In genomic region chr9:127937046-127937382, GRCh38 we compare ENCODE assay signal across 8 cellular contexts. TPM values are rescaled to one million over a fixed set of nuclear protein-coding genes. Genes with fewer than 3 reads are reported as not detected.
DNase-seq lines count a peak whose midpoint lies in the region; ATAC-seq and TF ChIP-seq lines count a peak whose summit lies in the region.

No MANE protein-coding gene starts in this region.

- peaks cover 48% of the 10 kb centered on the region for H3F3A ChIP-seq in PC-9 (ENCODE audit: insufficient read depth, low read depth)

- peak overlapping the region; percentile 92 for H3K4me2 ChIP-seq in PC-9
- H3K4me2 ChIP-seq in parathyroid adenoma (ENCODE audit: low read length), result peak overlapping the region; percentile 99

- DNase-seq in ELR (ENCODE audit: low read depth) (peak; percentile 45), PC-9 (no peak), epithelial cell of proximal tubule (ENCODE audit: low read depth) (no peak), NCI-H2171 (lab: John Stamatoyannopoulos, UW) (no peak), NCI-H146 treated with DMSO at 0.1 percent for 48 hours (lab: John Stamatoyannopoulos, UW; ENCODE audit: unreplicated experiment) (no peak)
- no peak for DNase-seq in stimulated activated CD4-positive, alpha-beta T cell treated with anti-CD3 and anti-CD28 coated beads, Interleukin-15, amount 100 ng/mL, for 24 hours

- ATAC-seq in HG03159 (IDR thresholded peaks at IDR 0.05; ENCODE audit: unreplicated experiment), result no peak

- POLR2A ChIA-PET in PC-9 (lab: Charles Lee; ENCODE audit: unreplicated experiment), result interaction anchor here (0.7 kb wide), 1 partner anchor 99 kb away, joined by 3 read pairs; no protein-coding TSS in a partner anchor

- no TSS peak for BruUV-seq in PC-9 (replicated peaks; lab: Mats Ljungman, UMichigan)

- no peaks in the 10 kb centered on the region; the same call in 1 of the 2 replicates for H4K20me1 ChIP-seq in PC-9 (ENCODE audit: insufficient read depth)

- intact Hi-C loops in PC-9 (cut with micrococcal nuclease; ENCODE audit: unreplicated experiment), result loop anchor here (2.0 kb wide), 2 partner anchors 18 to 162 kb away; no protein-coding TSS in a partner anchor

- no peaks in the 10 kb centered on the region for H3K9me3 ChIP-seq in PC-9 (ENCODE audit: insufficient read depth, low read depth)
- H3K9me3 ChIP-seq in parathyroid adenoma (ENCODE audit: control insufficient read depth, low read length), result no peaks in the 10 kb centered on the region

- peak overlapping the region; percentile 85 for H2AFZ ChIP-seq in PC-9
- H2AFZ ChIP-seq in parathyroid adenoma, result peak overlapping the region; percentile 78

- H3K36me3 ChIP-seq in PC-9 (ENCODE audit: low read depth), result peaks cover 6% of the 10 kb centered on the region; the same call in 1 of the 2 replicates
- no peaks in the 10 kb centered on the region for H3K36me3 ChIP-seq in parathyroid adenoma (ENCODE audit: control insufficient read depth, insufficient read depth, low read length)

- CTCF ChIA-PET in PC-9 (lab: Charles Lee), result no interaction called here

- peak overlapping the region; percentile 25; the same call in 1 of the 2 replicates for H3K27ac ChIP-seq in PC-9
- H3K27ac ChIP-seq in parathyroid adenoma, result no peak overlapping the region

- no peak overlapping the region for H3K9ac ChIP-seq in parathyroid adenoma

- no peaks in the 10 kb centered on the region for H3K9me2 ChIP-seq in PC-9 (ENCODE audit: insufficient read depth)

- H3K4me3 ChIP-seq in PC-9, result peak overlapping the region; percentile 83
- peak overlapping the region; percentile 96 for H3K4me3 ChIP-seq in epithelial cell of proximal tubule (ENCODE audit: low read depth, low read length)
- H3K4me3 ChIP-seq in parathyroid adenoma (ENCODE audit: low read depth, low read length), result peak overlapping the region; percentile 98

- H3K27me3 ChIP-seq in PC-9 (ENCODE audit: insufficient read depth, low read depth) (no peaks in the 10 kb centered on the region), parathyroid adenoma (ENCODE audit: control insufficient read depth, insufficient read depth, low read length) (no peaks in the 10 kb centered on the region)

- TF ChIP-seq CTCF in PC-9 (conservative IDR thresholded peaks at IDR 0.05) (no peak), epithelial cell of proximal tubule (conservative IDR thresholded peaks at IDR 0.05; ENCODE audit: low read depth, low read length) (no peak), parathyroid adenoma (IDR thresholded peaks at IDR 0.05) (no peak)

- H3K4me1 ChIP-seq in PC-9 (replicated peaks; ENCODE audit: insufficient read depth) (peaks cover 23% of the 10 kb centered on the region), parathyroid adenoma (no peaks in the 10 kb centered on the region)

- peaks cover 30% of the 10 kb centered on the region for H3K79me2 ChIP-seq in PC-9 (ENCODE audit: low read depth)
- H3K79me2 ChIP-seq in parathyroid adenoma, result peaks cover 5% of the 10 kb centered on the region

RNA-seq across cellular contexts. Expression of gene DPM2, which starts 0.6 kb away (rescaled TPM):
- total RNA-seq in PC-9 (2021), result 65.5 and 79.4 TPM in 2 replicates
- 26.2 and 26.5 TPM in 2 replicates for total RNA-seq in epithelial cell of proximal tubule

RNA-seq across cellular contexts. Expression of gene PIP5KL1, which starts 6.4 kb away (rescaled TPM):
- total RNA-seq in PC-9 (2021) (21.9 and 22.5 TPM in 2 replicates), epithelial cell of proximal tubule (0.87 and 6.9 TPM in 2 replicates)

RNA-seq across cellular contexts. Expression of gene ST6GALNAC4, which starts 20.2 kb away (rescaled TPM):
- 28.3 and 44.3 TPM in 2 replicates for total RNA-seq in PC-9 (2021)
- 27.4 and 28.2 TPM in 2 replicates for total RNA-seq in epithelial cell of proximal tubule

RNA-seq across cellular contexts. Expression of gene ST6GALNAC6, which starts 37.6 kb away (rescaled TPM):
- total RNA-seq in PC-9 (2021) (23.3 and 27.6 TPM in 2 replicates), epithelial cell of proximal tubule (23.5 and 25.8 TPM in 2 replicates)

RNA-seq across cellular contexts. Expression of gene EEIG1, which starts 43.8 kb away (rescaled TPM):
- total RNA-seq in PC-9 (2021) (176 and 208 TPM in 2 replicates), epithelial cell of proximal tubule (3.9 and 5.0 TPM in 2 replicates)
